In the genomic region with DNA sequence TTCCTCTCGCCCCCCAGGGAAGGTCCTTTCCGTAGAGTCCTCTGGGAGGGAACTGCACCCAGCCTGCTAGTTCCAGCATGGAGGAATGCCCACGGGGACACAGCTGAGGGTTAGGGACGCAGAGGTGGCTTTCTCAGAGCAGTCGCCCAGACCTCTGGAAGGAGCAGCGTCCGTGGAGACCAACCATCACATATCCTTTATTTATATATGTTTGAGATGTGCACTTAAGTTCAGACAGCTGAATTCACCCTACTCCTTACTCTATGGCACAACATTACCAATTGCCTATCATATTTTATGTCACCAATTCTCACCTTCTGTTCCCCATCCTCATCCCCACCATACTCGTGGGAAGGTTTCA, we compare ENCODE assay signal across 25 cellular contexts.
"Had no signal": no experiment of that assay in that cellular context is flagged by ENCODE, and none has a peak within 500 bp of the region (broad histone marks: within the 10 kb centered on the region; RNA-seq: fewer than 3 reads in every experiment).

No MANE protein-coding gene starts in this region.

- H3K36me3 ChIP-seq: MG63 had no signal

- DNase-seq: activated CD4-positive, alpha-beta memory T cell treated with anti-CD3 and anti-CD28 coated beads for 36 hours; activated CD4-positive, alpha-beta T cell treated with anti-CD3 and anti-CD28 coated beads, Interleukin-2, amount 10 ng/mL, durations not matched to agents 7 days and 5 days; activated CD8-positive, alpha-beta memory T cell treated with anti-CD3 and anti-CD28 coated beads, Interleukin-2, amount 10 ng/mL, durations not matched to agents 7 days and 5 days; activated gamma-delta T cell; activated naive CD4-positive, alpha-beta T cell treated with Interleukin-2 at 50 U/mL for 16 hours; activated T-cell treated with anti-CD3 and anti-CD28 coated beads, Interleukin-2, amount 50 U/mL, for 1 hour; anterior cingulate cortex; caudate nucleus; cerebellar nuclear complex; Kasumi-1; KG1; MG63; NCI-H1048; NCI-H1105 treated with DMSO at 0.1 percent for 48 hours; NCI-H1436; NCI-H1694; NCI-H1930; NCI-H2081 treated with DMSO at 0.1 percent for 48 hours; NCI-H510A; NCI-H526; NCI-H748 treated with DMSO at 0.1 percent for 48 hours; PC-9; SIG-M5; T1000 had no signal

- ATAC-seq: activated CD8-positive, alpha-beta memory T cell treated with anti-CD3 and anti-CD28 coated beads, Interleukin-2, amount 10 ng/mL, durations not matched to agents 7 days and 5 days had no signal

- H2AFZ ChIP-seq: PC-9 had no signal

- H3K27me3 ChIP-seq: MG63 had no signal

- H3K4me3 ChIP-seq: MG63, PC-9 had no signal

- H3K9me3 ChIP-seq: MG63 had no signal

- H3K4me2 ChIP-seq: PC-9 had no signal

- H3K27ac ChIP-seq: PC-9, RWPE1 had no signal
